In the genomic region with DNA sequence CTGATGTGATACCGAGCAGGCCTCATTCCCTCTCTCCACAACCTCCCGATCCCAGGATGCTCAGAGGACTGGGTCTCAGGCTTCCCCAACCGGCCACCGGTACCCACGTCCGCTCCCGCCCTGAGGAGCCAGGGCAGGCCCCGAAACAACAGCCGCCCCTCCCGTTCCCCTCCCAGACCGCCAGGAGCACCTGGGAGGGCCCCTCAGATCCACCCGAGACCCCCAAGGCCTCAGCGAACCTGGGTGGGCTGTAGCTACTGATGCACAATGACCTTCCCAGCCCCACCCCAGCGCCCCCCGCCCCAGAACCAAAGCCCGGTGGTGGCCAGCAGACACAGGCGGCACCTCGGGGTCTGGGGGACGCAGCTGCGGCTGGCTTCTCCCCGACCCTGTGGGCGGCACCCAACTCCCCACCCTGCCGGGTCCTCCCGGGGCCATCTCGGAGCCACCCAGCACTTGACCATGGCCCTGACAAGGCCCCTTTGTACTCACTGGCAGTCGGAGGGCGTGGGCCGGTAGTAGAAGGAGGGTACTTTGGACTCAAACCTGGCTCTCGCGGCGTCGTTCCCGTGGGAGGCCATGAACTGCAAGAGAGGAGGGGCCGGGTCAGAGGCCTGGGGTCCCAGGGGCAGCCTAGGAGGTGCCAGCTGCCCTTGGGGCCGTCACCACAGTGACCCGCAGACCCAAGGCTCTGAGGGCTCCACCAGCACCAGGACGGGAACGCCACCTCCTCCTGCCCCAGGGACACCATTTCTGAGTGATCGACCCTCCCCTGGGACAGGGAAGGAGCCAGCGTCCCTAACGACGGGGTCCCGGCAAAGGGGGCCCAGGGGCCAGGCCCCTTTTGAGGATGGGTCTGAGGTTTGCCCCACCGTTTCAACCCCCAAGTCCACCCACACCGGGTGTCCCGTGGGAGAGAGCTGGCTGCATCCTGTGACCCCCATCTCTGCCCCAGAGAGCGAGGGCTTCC, we compare ENCODE assay signal across 1 cellular context.
TF ChIP-seq lines count a peak whose summit lies in the region.

No MANE protein-coding gene starts in this region.

TF ChIP-seq in GM12878, 131 proteins besides CTCF, POLR2A, EP300 and RAD21:
- peak; percentile 42 for TF ChIP-seq MEF2B (IDR thresholded peaks at IDR 0.05; ENCODE audit: partially characterized antibody, poor library complexity, severe bottlenecking)
- TF ChIP-seq, protein P1, sequence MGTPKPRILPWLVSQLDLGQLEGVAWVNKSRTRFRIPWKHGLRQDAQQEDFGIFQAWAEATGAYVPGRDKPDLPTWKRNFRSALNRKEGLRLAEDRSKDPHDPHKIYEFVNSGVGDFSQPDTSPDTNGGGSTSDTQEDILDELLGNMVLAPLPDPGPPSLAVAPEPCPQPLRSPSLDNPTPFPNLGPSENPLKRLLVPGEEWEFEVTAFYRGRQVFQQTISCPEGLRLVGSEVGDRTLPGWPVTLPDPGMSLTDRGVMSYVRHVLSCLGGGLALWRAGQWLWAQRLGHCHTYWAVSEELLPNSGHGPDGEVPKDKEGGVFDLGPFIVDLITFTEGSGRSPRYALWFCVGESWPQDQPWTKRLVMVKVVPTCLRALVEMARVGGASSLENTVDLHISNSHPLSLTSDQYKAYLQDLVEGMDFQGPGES (IDR thresholded peaks at IDR 0.05) = no peak
- 0 out of 2 replicates have a peak, but pooled peaks have one; percentile 11 for TF ChIP-seq IKZF1 (conservative IDR thresholded peaks at IDR 0.05)
- TF ChIP-seq SIX5 (IDR thresholded peaks at IDR 0.05; ENCODE audit: low read depth, low read length, severe bottlenecking) = no peak
